ENCODE assay signal across 8 cellular contexts in genomic region chr5:170633235-170634041, GRCh38.
DNase-seq lines count a peak whose midpoint lies in the region; ATAC-seq and TF ChIP-seq lines count a peak whose summit lies in the region.

No MANE protein-coding gene starts in this region.

- H3K9me3 Mint-ChIP-seq in GM23338, result no peaks in the 10 kb centered on the region; the same call in 2 of the 3 replicates
- no peaks in the 10 kb centered on the region for H3K9me3 Mint-ChIP-seq in central memory CD8-positive, alpha-beta T cell

- TF ChIP-seq CTCF in GM23338 (conservative IDR thresholded peaks at IDR 0.05; ENCODE audit: low read depth in 2 of 2) (no peak), OCI-LY7 (conservative IDR thresholded peaks at IDR 0.05; ENCODE audit: low read length) (peak; percentile 53; the same call in 1 of the 2 replicates), kidney epithelial cell (IDR thresholded peaks at IDR 0.05; ENCODE audit: insufficient read depth, low read length, poor library complexity, severe bottlenecking) (no peak), smooth muscle cell (IDR thresholded peaks at IDR 0.05; ENCODE audit: borderline replicate concordance, insufficient read depth, poor library complexity, severe bottlenecking) (no peak)

- H3K4me3 ChIP-seq in GM23338 (peak overlapping the region; percentile 80), OCI-LY7 (ENCODE audit: low read depth, low read length, poor library complexity, severe bottlenecking) (peak overlapping the region; percentile 31), kidney epithelial cell (ENCODE audit: low read depth, low read length) (peak overlapping the region; percentile 22), smooth muscle cell (peak overlapping the region; percentile 46)

- H3K27ac Mint-ChIP-seq in GM23338, result peak overlapping the region; percentile 89
- H3K27ac Mint-ChIP-seq in central memory CD8-positive, alpha-beta T cell (ENCODE audit: low read depth), result no peak overlapping the region

- H3K36me3 ChIP-seq in GM23338 (ENCODE audit: insufficient read depth) (no peaks in the 10 kb centered on the region), OCI-LY7 (ENCODE audit: insufficient read depth, low read length) (no peaks in the 10 kb centered on the region), kidney epithelial cell (ENCODE audit: control insufficient read depth, insufficient read depth, low read length) (no peaks in the 10 kb centered on the region), smooth muscle cell (ENCODE audit: low read depth) (no peaks in the 10 kb centered on the region)

- H4K20me1 ChIP-seq in GM23338 (replicated peaks; ENCODE audit: insufficient read depth) (no peaks in the 10 kb centered on the region), OCI-LY7 (ENCODE audit: insufficient read depth, low read length) (no peaks in the 10 kb centered on the region), smooth muscle cell (ENCODE audit: low read depth) (no peaks in the 10 kb centered on the region)

- H3K27ac ChIP-seq in GM23338 (ENCODE audit: low read depth) (peak overlapping the region; percentile 97), OCI-LY7 (ENCODE audit: low read depth, low read length, poor library complexity, severe bottlenecking) (no peak overlapping the region), smooth muscle cell (ENCODE audit: low read depth) (peak overlapping the region; percentile 64)

- H3K36me3 Mint-ChIP-seq in GM23338 (ENCODE audit: low read depth), result no peaks in the 10 kb centered on the region
- H3K36me3 Mint-ChIP-seq in central memory CD8-positive, alpha-beta T cell (ENCODE audit: insufficient read depth), result peaks cover 3% of the 10 kb centered on the region

- CTCF ChIA-PET in OCI-LY7 (lab: Charles Lee; ENCODE audit: unreplicated experiment), result interaction anchor here (1.1 to 1.2 kb wide), 3 partner anchors 13 to 198 kb away, joined by 3 read pairs; no protein-coding TSS in a partner anchor

- no peaks in the 10 kb centered on the region for H3K27me3 ChIP-seq in GM23338 (ENCODE audit: insufficient read depth)
- H3K27me3 ChIP-seq in kidney epithelial cell (ENCODE audit: control insufficient read depth, insufficient read depth, low read length), result no peaks in the 10 kb centered on the region
- H3K27me3 ChIP-seq in smooth muscle cell (ENCODE audit: low read depth), result no peaks in the 10 kb centered on the region

- peaks cover 5% of the 10 kb centered on the region for H3K27me3 Mint-ChIP-seq in GM23338 (ENCODE audit: insufficient read depth, low read depth, poor library complexity)
- H3K27me3 Mint-ChIP-seq in central memory CD8-positive, alpha-beta T cell, result peaks cover 33% of the 10 kb centered on the region

- WGBS in smooth muscle cell (ENCODE audit: low lambda C conversion rate), result 9% methylated on average over 8 of the region's 24 CpGs

- peak; percentile 39 for ATAC-seq in GM23338
- no peak for ATAC-seq in central memory CD8-positive, alpha-beta T cell (replicated peaks; ENCODE audit: extremely low read depth, poor library complexity, severe bottlenecking)
- no peak for ATAC-seq in GM18867 (IDR thresholded peaks at IDR 0.05; ENCODE audit: unreplicated experiment)

- peak in 11 of 14 donors; percentile 32 to 72 (median 63) for DNase-seq in C1 segment of cervical spinal cord (lab: John Stamatoyannopoulos, UW)
- peak; percentile 74 for DNase-seq in GM23338 (ENCODE audit: low spot score)
- no peak for DNase-seq in OCI-LY7 (ENCODE audit: low spot score)
- no peak for DNase-seq in central memory CD8-positive, alpha-beta T cell (ENCODE audit: low spot score in 2 of 2)
- DNase-seq in kidney epithelial cell (ENCODE audit: low read depth), result peak; percentile 54
- DNase-seq in smooth muscle cell (lab: John Stamatoyannopoulos, UW; ENCODE audit: unreplicated experiment), result peak; percentile 46
- DNase-seq in KBM-7, result no peak

- peak overlapping the region; percentile 79 for H3K4me3 Mint-ChIP-seq in GM23338
- H3K4me3 Mint-ChIP-seq in central memory CD8-positive, alpha-beta T cell, result peak overlapping the region; percentile 71

- intact Hi-C loops in OCI-LY7 (cut with micrococcal nuclease; ENCODE audit: unreplicated experiment), result loop anchor here (1.0 kb wide), 2 partner anchors 29 to 198 kb away; no protein-coding TSS in a partner anchor

- in situ Hi-C loops in KBM-7 (cut with MboI; ENCODE audit: low pct_unique_long_range_greater_than_20kb, low sequenced_read_pairs), result no loop called here

- H3K9ac ChIP-seq in smooth muscle cell (ENCODE audit: low read depth), result no peak overlapping the region

- peaks cover 30% of the 10 kb centered on the region for H3K4me1 Mint-ChIP-seq in GM23338
- peaks cover 21% of the 10 kb centered on the region for H3K4me1 Mint-ChIP-seq in central memory CD8-positive, alpha-beta T cell

- H2AFZ ChIP-seq in GM23338, result peak overlapping the region; percentile 91
- H2AFZ ChIP-seq in OCI-LY7 (ENCODE audit: low read length), result 0 out of 2 replicates have a peak overlapping the region, but pooled peaks have one; percentile 16
- H2AFZ ChIP-seq in smooth muscle cell (ENCODE audit: low read depth), result peak overlapping the region; percentile 35

- POLR2A ChIA-PET in OCI-LY7 (lab: Charles Lee), result no interaction called here

- H3K79me2 ChIP-seq in GM23338 (replicated peaks; ENCODE audit: insufficient read depth) (no peaks in the 10 kb centered on the region), OCI-LY7 (ENCODE audit: insufficient read depth, low read depth, low read length) (no peaks in the 10 kb centered on the region), smooth muscle cell (ENCODE audit: low read depth) (no peaks in the 10 kb centered on the region)

- H3F3A ChIP-seq in GM23338 (replicated peaks; ENCODE audit: low read depth), result peaks cover 17% of the 10 kb centered on the region; the same call in 1 of the 2 replicates
- no peaks in the 10 kb centered on the region for H3F3A ChIP-seq in smooth muscle cell (ENCODE audit: low read depth)

- H3K4me2 ChIP-seq in GM23338, result peak overlapping the region; percentile 98
- peak overlapping the region; percentile 41; the same call in 1 of the 2 replicates for H3K4me2 ChIP-seq in OCI-LY7 (ENCODE audit: low read length)
- peak overlapping the region; percentile 85 for H3K4me2 ChIP-seq in smooth muscle cell

- BruUV-seq in OCI-LY7 (replicated peaks; lab: Mats Ljungman, UMichigan), result no TSS peak

- H3K9me3 ChIP-seq in OCI-LY7 (ENCODE audit: low read length) (no peaks in the 10 kb centered on the region), smooth muscle cell (replicated peaks; ENCODE audit: low read depth) (no peaks in the 10 kb centered on the region)

- H3K4me1 ChIP-seq in GM23338 (ENCODE audit: insufficient read depth), result peaks cover 25% of the 10 kb centered on the region
- H3K4me1 ChIP-seq in OCI-LY7 (ENCODE audit: insufficient read depth, low read length, poor library complexity, severe bottlenecking), result no peaks in the 10 kb centered on the region
- peaks cover 8% of the 10 kb centered on the region for H3K4me1 ChIP-seq in smooth muscle cell (ENCODE audit: low read depth)

- H3K9me2 ChIP-seq in GM23338 (ENCODE audit: insufficient read depth) (no peaks in the 10 kb centered on the region), OCI-LY7 (ENCODE audit: insufficient read depth, low read length) (no peaks in the 10 kb centered on the region)

TF ChIP-seq in GM23338, 12 proteins besides CTCF, POLR2A, EP300 and RAD21:
- TF ChIP-seq, protein P1, sequence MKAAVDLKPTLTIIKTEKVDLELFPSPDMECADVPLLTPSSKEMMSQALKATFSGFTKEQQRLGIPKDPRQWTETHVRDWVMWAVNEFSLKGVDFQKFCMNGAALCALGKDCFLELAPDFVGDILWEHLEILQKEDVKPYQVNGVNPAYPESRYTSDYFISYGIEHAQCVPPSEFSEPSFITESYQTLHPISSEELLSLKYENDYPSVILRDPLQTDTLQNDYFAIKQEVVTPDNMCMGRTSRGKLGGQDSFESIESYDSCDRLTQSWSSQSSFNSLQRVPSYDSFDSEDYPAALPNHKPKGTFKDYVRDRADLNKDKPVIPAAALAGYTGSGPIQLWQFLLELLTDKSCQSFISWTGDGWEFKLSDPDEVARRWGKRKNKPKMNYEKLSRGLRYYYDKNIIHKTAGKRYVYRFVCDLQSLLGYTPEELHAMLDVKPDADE (IDR thresholded peaks at IDR 0.05), result no peak
- TF ChIP-seq POLR2AphosphoS5 (IDR thresholded peaks at IDR 0.05; ENCODE audit: low read depth), result peak; percentile 58; the same call in 1 of the 2 replicates
- no peak for TF ChIP-seq EZH2 (IDR thresholded peaks at IDR 0.05; ENCODE audit: low read depth, unreplicated experiment)

Comparison
In these comparisons a context has a peak if more than half of its experiments do, and no peak if none do; other contexts are left out.
1. DNase-seq: peak in C1 segment of cervical spinal cord (11 of 14), GM23338 (single experiment), kidney epithelial cell (single experiment) and smooth muscle cell (single experiment); none in OCI-LY7 (single experiment), central memory CD8-positive, alpha-beta T cell (0 of 2) and KBM-7 (single experiment).
2. H2AFZ ChIP-seq: peak in every context shown above with its lines; median percentile 91 in GM23338; 35 in smooth muscle cell; 16 in OCI-LY7.
3. H3K4me2 ChIP-seq: peak in every context shown above with its lines; median percentile 98 in GM23338; 85 in smooth muscle cell; 41 in OCI-LY7.
4. H3K4me3 ChIP-seq: peak in every context shown above with its lines; median percentile 80 in GM23338; 46 in smooth muscle cell; 31 in OCI-LY7; 22 in kidney epithelial cell.